Comparison of ENCODE assay signal across 16 cellular contexts in genomic region chr5:119279093-119279492, GRCh38.
DNase-seq lines count a peak whose midpoint lies in the region; ATAC-seq lines count a peak whose summit lies in the region.
"Had no signal": no experiment of that assay in that cellular context is flagged by ENCODE, and none has a peak within 500 bp of the region (broad histone marks: within the 10 kb centered on the region; RNA-seq: fewer than 3 reads in every experiment).

No MANE protein-coding gene starts in this region.

- CTCF ChIA-PET in activated CD4-positive, alpha-beta memory T cell treated with anti-CD3 and anti-CD28 coated beads, Interleukin-2, amount 10 ng/mL, durations not matched to agents 7 days and 5 days (lab: Charles Lee) = interaction anchor here (1.3 to 2.1 kb wide), 2 partner anchors 29 to 133 kb away, joined by 3 to 4 read pairs; no protein-coding TSS in a partner anchor

- no peak for ATAC-seq in stimulated activated naive CD8-positive, alpha-beta T cell treated with anti-CD3 and anti-CD28 coated beads, Interleukin-15, Interleukin-2, amounts not matched to agents 100 U/mL and 50 U/mL, for 24 hours
- ATAC-seq in memory B cell (ENCODE audit: low read depth) = no peak
- ATAC-seq: K562 had no signal

- POLR2A ChIA-PET in activated CD4-positive, alpha-beta memory T cell treated with anti-CD3 and anti-CD28 coated beads, Interleukin-2, amount 10 ng/mL, durations not matched to agents 7 days and 5 days (lab: Charles Lee) = interaction anchor here (1.3 to 14.5 kb wide), 4 partner anchors 9 to 208 kb away, joined by 4 to 391 read pairs (median 14); partner anchors contain the start of gene DMXL1

- no peak for DNase-seq in stimulated activated naive CD8-positive, alpha-beta T cell treated with anti-CD3 and anti-CD28 coated beads, Interleukin-15, Interleukin-2, amounts not matched to agents 100 U/mL and 50 U/mL, for 24 hours
- DNase-seq in activated CD4-positive, alpha-beta memory T cell treated with anti-CD3 and anti-CD28 coated beads, Interleukin-2, amount 10 ng/mL, durations not matched to agents 7 days and 5 days = no peak
- no peak for DNase-seq in memory B cell (ENCODE audit: low spot score in 2 of 2)
- no peak for DNase-seq in NCI-H2029 (lab: John Stamatoyannopoulos, UW)
- DNase-seq in NCI-H2196 (lab: John Stamatoyannopoulos, UW; ENCODE audit: unreplicated experiment) = no peak
- DNase-seq in medulla oblongata (ENCODE audit: extremely low spot score) = no peak
- DNase-seq: activated CD4-positive, alpha-beta T cell treated with anti-CD3 and anti-CD28 coated beads for 48 hours; Calu3; cerebellar nuclear complex; esophagus squamous epithelium; midbrain; NCI-H2081; stimulated activated CD8-positive, alpha-beta memory T cell treated with anti-CD3 and anti-CD28 coated beads, Interleukin-4, amount 100 ng/mL, for 48 hours; testis had no signal

- H3K9me3 Mint-ChIP-seq in stimulated activated naive CD8-positive, alpha-beta T cell treated with anti-CD3 and anti-CD28 coated beads, Interleukin-15, Interleukin-2, amounts not matched to agents 100 ng/mL and 50 ng/mL, for 24 hours = no peaks in the 10 kb centered on the region
- no peaks in the 10 kb centered on the region for H3K9me3 Mint-ChIP-seq in activated CD4-positive, alpha-beta memory T cell treated with anti-CD3 and anti-CD28 coated beads, Interleukin-2, amount 10 ng/mL, durations not matched to agents 7 days and 5 days
- H3K9me3 Mint-ChIP-seq in memory B cell = no peaks in the 10 kb centered on the region

- H3K27ac Mint-ChIP-seq in stimulated activated naive CD8-positive, alpha-beta T cell treated with anti-CD3 and anti-CD28 coated beads, Interleukin-15, Interleukin-2, amounts not matched to agents 100 ng/mL and 50 ng/mL, for 24 hours = peak overlapping the region; percentile 95
- H3K27ac Mint-ChIP-seq in activated CD4-positive, alpha-beta memory T cell treated with anti-CD3 and anti-CD28 coated beads, Interleukin-2, amount 10 ng/mL, durations not matched to agents 7 days and 5 days = peak overlapping the region; percentile 18
- H3K27ac Mint-ChIP-seq in memory B cell = peak overlapping the region; percentile 9

- H3K36me3 Mint-ChIP-seq in stimulated activated naive CD8-positive, alpha-beta T cell treated with anti-CD3 and anti-CD28 coated beads, Interleukin-15, Interleukin-2, amounts not matched to agents 100 ng/mL and 50 ng/mL, for 24 hours (ENCODE audit: low read depth) = peaks cover 72% of the 10 kb centered on the region
- H3K36me3 Mint-ChIP-seq in activated CD4-positive, alpha-beta memory T cell treated with anti-CD3 and anti-CD28 coated beads, Interleukin-2, amount 10 ng/mL, durations not matched to agents 7 days and 5 days (ENCODE audit: low read depth) = peaks cover 65% of the 10 kb centered on the region
- H3K36me3 Mint-ChIP-seq in memory B cell = peaks cover 24% of the 10 kb centered on the region

- H3K27me3 Mint-ChIP-seq in stimulated activated naive CD8-positive, alpha-beta T cell treated with anti-CD3 and anti-CD28 coated beads, Interleukin-15, Interleukin-2, amounts not matched to agents 100 ng/mL and 50 ng/mL, for 24 hours = no peaks in the 10 kb centered on the region
- no peaks in the 10 kb centered on the region for H3K27me3 Mint-ChIP-seq in activated CD4-positive, alpha-beta memory T cell treated with anti-CD3 and anti-CD28 coated beads, Interleukin-2, amount 10 ng/mL, durations not matched to agents 7 days and 5 days
- H3K27me3 Mint-ChIP-seq in memory B cell = no peaks in the 10 kb centered on the region

- H3K4me1 Mint-ChIP-seq in stimulated activated naive CD8-positive, alpha-beta T cell treated with anti-CD3 and anti-CD28 coated beads, Interleukin-15, Interleukin-2, amounts not matched to agents 100 ng/mL and 50 ng/mL, for 24 hours (ENCODE audit: low read depth) = peaks cover 100% of the 10 kb centered on the region
- peaks cover 96% of the 10 kb centered on the region for H3K4me1 Mint-ChIP-seq in activated CD4-positive, alpha-beta memory T cell treated with anti-CD3 and anti-CD28 coated beads, Interleukin-2, amount 10 ng/mL, durations not matched to agents 7 days and 5 days
- H3K4me1 Mint-ChIP-seq in memory B cell = peaks cover 76% of the 10 kb centered on the region

- peak overlapping the region; percentile 72 for H3K4me3 Mint-ChIP-seq in stimulated activated naive CD8-positive, alpha-beta T cell treated with anti-CD3 and anti-CD28 coated beads, Interleukin-15, Interleukin-2, amounts not matched to agents 100 ng/mL and 50 ng/mL, for 24 hours
- no peak overlapping the region for H3K4me3 Mint-ChIP-seq in activated CD4-positive, alpha-beta memory T cell treated with anti-CD3 and anti-CD28 coated beads, Interleukin-2, amount 10 ng/mL, durations not matched to agents 7 days and 5 days
- H3K4me3 Mint-ChIP-seq in memory B cell = no peak overlapping the region

Comparison
In these comparisons a context has a peak if more than half of its experiments do, and no peak if none do; other contexts are left out.
1. H3K27ac Mint-ChIP-seq: peak in every context shown above with its lines; median percentile 95 in stimulated activated naive CD8-positive, alpha-beta T cell treated with anti-CD3 and anti-CD28 coated beads, Interleukin-15, Interleukin-2, amounts not matched to agents 100 ng/mL and 50 ng/mL, for 24 hours; 18 in activated CD4-positive, alpha-beta memory T cell treated with anti-CD3 and anti-CD28 coated beads, Interleukin-2, amount 10 ng/mL, durations not matched to agents 7 days and 5 days; 9 in memory B cell.